9 cellular contexts compared by ENCODE assay signal in the genomic region with DNA sequence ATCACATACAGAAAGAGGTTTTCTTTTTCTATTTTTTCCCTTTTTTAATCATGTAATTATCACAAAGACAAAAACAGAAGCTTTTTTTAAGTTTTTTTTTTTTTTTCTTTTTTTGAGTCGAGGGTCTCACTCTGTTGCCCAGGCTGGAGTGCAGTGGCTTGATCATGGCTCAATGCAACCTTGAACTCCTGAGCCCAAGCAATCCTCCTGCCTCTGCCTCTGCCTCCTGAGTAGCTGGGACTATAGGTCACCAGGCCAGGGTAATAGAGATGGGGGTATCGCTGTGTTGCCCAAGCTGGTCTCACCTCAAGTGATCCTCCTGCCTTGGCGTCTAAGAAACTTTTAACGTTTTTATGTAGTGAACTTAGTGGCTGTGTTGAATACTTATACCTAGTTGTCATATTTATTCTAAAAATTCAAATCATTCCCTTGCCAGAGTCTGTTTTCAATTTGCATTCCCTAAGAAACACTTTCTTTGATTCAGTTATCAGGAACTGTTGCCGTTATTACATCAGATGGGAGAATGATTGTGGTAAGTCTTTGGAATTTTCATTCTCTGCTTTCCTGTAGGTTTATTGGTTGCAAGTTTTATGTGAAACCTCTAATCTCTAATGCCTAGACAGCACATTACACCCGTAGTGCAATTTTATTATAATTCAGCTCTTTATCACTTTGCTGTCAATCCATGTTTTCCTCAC. TPM values are rescaled to one million over a fixed set of nuclear protein-coding genes. Genes with fewer than 3 reads are reported as not detected.
DNase-seq lines count a peak whose midpoint lies in the region; ATAC-seq and TF ChIP-seq lines count a peak whose summit lies in the region.
"Had no signal": no experiment of that assay in that cellular context is flagged by ENCODE, and none has a peak within 500 bp of the region (broad histone marks: within the 10 kb centered on the region; RNA-seq: fewer than 3 reads in every experiment).

No MANE protein-coding gene starts in this region.

- H3K4me1 ChIP-seq in MM.1S (ENCODE audit: low read length) (peaks cover 15% of the 10 kb centered on the region), neuron (ENCODE audit: insufficient read depth, low read length) (peaks cover 20% of the 10 kb centered on the region)

- peaks cover 14% of the 10 kb centered on the region for H3K4me1 Mint-ChIP-seq in Calu3 (ENCODE audit: low read depth, unreplicated experiment)

- H4K20me1 ChIP-seq in MM.1S (ENCODE audit: insufficient read depth, low read length), result no peaks in the 10 kb centered on the region

- peak overlapping the region; percentile 83 for H3K4me3 Mint-ChIP-seq in Calu3 (ENCODE audit: low read depth, unreplicated experiment)

- H3K27me3 ChIP-seq in MM.1S (replicated peaks; ENCODE audit: insufficient read depth, low read length), result no peaks in the 10 kb centered on the region
- no peaks in the 10 kb centered on the region for H3K27me3 ChIP-seq in neuron (ENCODE audit: insufficient read depth, low read length)

- H3K27ac ChIP-seq in MM.1S (ENCODE audit: low read length), result no peak overlapping the region

- TF ChIP-seq CTCF in Calu3 (IDR thresholded peaks at IDR 0.05; ENCODE audit: unreplicated experiment) (no peak), MM.1S (IDR thresholded peaks at IDR 0.05; ENCODE audit: low read length) (no peak)

- peak overlapping the region; percentile 95 for H3K27ac Mint-ChIP-seq in Calu3 (ENCODE audit: unreplicated experiment)

- H3K79me2 ChIP-seq in MM.1S (ENCODE audit: low read length), result peaks cover 62% of the 10 kb centered on the region

- peaks cover 17% of the 10 kb centered on the region for H3K36me3 ChIP-seq in MM.1S (replicated peaks; ENCODE audit: insufficient read depth, low read length)
- peaks cover 44% of the 10 kb centered on the region for H3K36me3 ChIP-seq in neuron (ENCODE audit: insufficient read depth, low read length)

- H3K4me2 ChIP-seq in MM.1S (ENCODE audit: low read depth, low read length), result peak overlapping the region; percentile 88

- ATAC-seq in HG02678 (IDR thresholded peaks at IDR 0.05; ENCODE audit: unreplicated experiment), result no peak

- H3K9me3 ChIP-seq in MM.1S (replicated peaks; ENCODE audit: insufficient read depth, low read length) (no peaks in the 10 kb centered on the region), neuron (ENCODE audit: low read length) (no peaks in the 10 kb centered on the region)

- no peaks in the 10 kb centered on the region for H3K27me3 Mint-ChIP-seq in Calu3 (ENCODE audit: unreplicated experiment)

- peak overlapping the region; percentile 93 for H3K9ac ChIP-seq in MM.1S (ENCODE audit: low read length)

- H3K4me3 ChIP-seq in MM.1S (ENCODE audit: low read length), result peak overlapping the region; percentile 92
- peak overlapping the region; percentile 90 for H3K4me3 ChIP-seq in neuron (ENCODE audit: low read length)

- CTCF ChIA-PET in Calu3 (lab: Charles Lee), result interaction anchor here (0.7 kb wide), 1 partner anchor 1253 kb away, joined by 3 read pairs; no protein-coding TSS in a partner anchor

- intact Hi-C loops in Calu3 (cut with micrococcal nuclease; ENCODE audit: unreplicated experiment), result no loop called here

- no peak for DNase-seq in Calu3
- no peak for DNase-seq in MM.1S
- peak; percentile 56 for DNase-seq in dedifferentiated amniotic fluid mesenchymal stem cell (ENCODE audit: extremely low spot score)
- DNase-seq in globus pallidus (ENCODE audit: low spot score), result no peak
- no peak for DNase-seq in anterior cingulate cortex (lab: John Stamatoyannopoulos, UW)
- no peak for DNase-seq in LoVo (ENCODE audit: low spot score)
- DNase-seq: cortex of kidney had no signal

- no peaks in the 10 kb centered on the region for H3K9me3 Mint-ChIP-seq in Calu3 (ENCODE audit: low read depth, unreplicated experiment)

- no TSS peak for BruUV-seq in Calu3 (replicated peaks; lab: Mats Ljungman, UMichigan)

- H2AFZ ChIP-seq in MM.1S (ENCODE audit: low read length) (no peak overlapping the region), neuron (ENCODE audit: low read depth, low read length) (no peak overlapping the region)

- H3K36me3 Mint-ChIP-seq in Calu3 (ENCODE audit: insufficient read depth, unreplicated experiment), result peaks cover 56% of the 10 kb centered on the region

- H3K9me2 ChIP-seq in MM.1S (replicated peaks; ENCODE audit: insufficient read depth, low read length), result no peaks in the 10 kb centered on the region

- peaks cover 5% of the 10 kb centered on the region; the same call in 1 of the 2 replicates for H3F3A ChIP-seq in MM.1S (ENCODE audit: insufficient read depth, low read length)

RNA-seq across cellular contexts. Expression of a gene that starts 1.3 kb away (rescaled TPM):
- total RNA-seq in Calu3 (2022), result 43.6 and 53.8 TPM in 2 replicates

RNA-seq across cellular contexts. Expression of a gene that starts 39.2 kb away (rescaled TPM):
- total RNA-seq in Calu3 (2022), result 0.42 TPM in 1 of 2 replicates, not detected in the other
